In genomic region chr1:89953072-89953626, GRCh38 we compare ENCODE assay signal across 8 cellular contexts. TPM values are rescaled to one million over a fixed set of nuclear protein-coding genes. Genes with fewer than 3 reads are reported as not detected.
DNase-seq lines count a peak whose midpoint lies in the region; TF ChIP-seq lines count a peak whose summit lies in the region.

No MANE protein-coding gene starts in this region.

- no peaks in the 10 kb centered on the region for H3K36me3 ChIP-seq in vagina

- no peaks in the 10 kb centered on the region for H3K27me3 Mint-ChIP-seq in HFFc6 (ENCODE audit: insufficient read depth)

- no peaks in the 10 kb centered on the region for H3K27me3 ChIP-seq in vagina

- intact Hi-C loops in vagina (cut with DNase I): no loop called here

- peak overlapping the region; percentile 41 for H3K4me3 Mint-ChIP-seq in HFFc6

- DNase-seq in NCI-H748 (lab: John Stamatoyannopoulos, UW; ENCODE audit: unreplicated experiment) (peak; percentile 27), NCI-H748 treated with DMSO at 0.1 percent for 48 hours (lab: John Stamatoyannopoulos, UW) (no peak), HFFc6 (peak; percentile 97), NCI-H526 treated with DMSO at 0.1 percent for 48 hours (lab: John Stamatoyannopoulos, UW) (peak; percentile 20), kidney tubule cell (ENCODE audit: low spot score) (peak; percentile 99), vagina (ENCODE audit: extremely low spot score in 2 of 2) (no peak), coronary artery (ENCODE audit: low spot score) (no peak)
- peak; percentile 19 for DNase-seq in activated naive CD4-positive, alpha-beta T cell treated with anti-CD3 and anti-CD28 coated beads, Interleukin-2, amount 50 U/mL, for 16 hours

- no peaks in the 10 kb centered on the region for H3K4me1 ChIP-seq in vagina

- no peaks in the 10 kb centered on the region for H3K36me3 Mint-ChIP-seq in HFFc6 (ENCODE audit: low read depth)

- no peak for TF ChIP-seq POLR2A in vagina (IDR thresholded peaks at IDR 0.05)

- H3K4me1 Mint-ChIP-seq in HFFc6 (ENCODE audit: low read depth): peaks cover 63% of the 10 kb centered on the region

- H3K4me3 ChIP-seq in vagina (no peak overlapping the region), coronary artery (no peak overlapping the region)

- no peaks in the 10 kb centered on the region for H3K9me3 Mint-ChIP-seq in HFFc6

- TF ChIP-seq CTCF in HFFc6 (IDR thresholded peaks at IDR 0.05): peak; percentile 43
- TF ChIP-seq CTCF in vagina (IDR thresholded peaks at IDR 0.05): no peak
- no peak for TF ChIP-seq CTCF in coronary artery (IDR thresholded peaks at IDR 0.05)

- H3K27ac ChIP-seq in vagina (no peak overlapping the region), coronary artery (no peak overlapping the region)

- H3K9me3 ChIP-seq in vagina: no peaks in the 10 kb centered on the region

- peak overlapping the region; percentile 92 for H3K27ac Mint-ChIP-seq in HFFc6

RNA-seq across cellular contexts. Expression of gene ZNF326, which starts 41.8 kb away (rescaled TPM):
- total RNA-seq in HFFc6 (2021; fragmentation: NEBNext Ultra II Directional; extraction: Animal tissue kit (Norgen Biotek cat#: 25700)): 10 to 100 TPM; 14.7 to 19.8 (median 17.2) TPM
- total RNA-seq in vagina: 12.8 TPM

Comparison
In these comparisons a context has a peak if more than half of its experiments do, and no peak if none do; other contexts are left out.
1. DNase-seq: peak in NCI-H748 (single experiment), HFFc6 (single experiment), NCI-H526 treated with DMSO at 0.1 percent for 48 hours (single experiment), activated naive CD4-positive, alpha-beta T cell treated with anti-CD3 and anti-CD28 coated beads, Interleukin-2, amount 50 U/mL, for 16 hours (single experiment) and kidney tubule cell (single experiment); none in NCI-H748 treated with DMSO at 0.1 percent for 48 hours (single experiment), vagina (0 of 2) and coronary artery (single experiment).